Comparison of ENCODE assay signal across 18 cellular contexts in the genomic region with DNA sequence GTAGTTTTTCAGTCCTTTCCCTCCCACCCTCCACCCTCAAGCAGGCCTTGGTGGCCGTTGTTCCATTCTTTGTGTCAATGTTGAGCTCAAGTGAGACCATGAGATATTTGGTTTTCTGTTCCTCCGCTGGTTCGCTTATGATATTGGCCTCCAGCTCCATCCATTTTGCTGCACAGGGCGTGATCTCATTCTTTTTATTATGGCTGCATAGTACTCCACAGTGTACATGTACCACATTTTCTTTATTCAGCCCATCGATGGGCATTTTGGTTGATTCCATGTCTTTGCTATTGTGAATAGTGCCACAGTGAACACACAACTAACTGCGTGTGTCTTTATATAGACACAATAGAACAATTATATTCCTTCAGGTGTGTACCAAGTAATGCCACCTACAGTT. TPM values are rescaled to one million over a fixed set of nuclear protein-coding genes. Genes with fewer than 3 reads are reported as not detected.
DNase-seq lines count a peak whose midpoint lies in the region; ATAC-seq and TF ChIP-seq lines count a peak whose summit lies in the region.
"Had no signal": no experiment of that assay in that cellular context is flagged by ENCODE, and none has a peak within 500 bp of the region (broad histone marks: within the 10 kb centered on the region; RNA-seq: fewer than 3 reads in every experiment).

No MANE protein-coding gene starts in this region.

- H3K9me3 ChIP-seq in neural progenitor cell (ENCODE audit: low read depth) (no peaks in the 10 kb centered on the region), transverse colon (no peaks in the 10 kb centered on the region), trophoblast cell (ENCODE audit: insufficient read depth, low read depth, low read length) (no peaks in the 10 kb centered on the region)
- H3K9me3 ChIP-seq: A549 had no signal

- H3K9me3 Mint-ChIP-seq in endothelial cell (ENCODE audit: unreplicated experiment) (no peaks in the 10 kb centered on the region), neural progenitor cell (no peaks in the 10 kb centered on the region)

- no peak overlapping the region for H2AK5ac ChIP-seq in trophoblast cell (ENCODE audit: low read length)

- peaks cover 19% of the 10 kb centered on the region for H3K4me1 Mint-ChIP-seq in endothelial cell (ENCODE audit: unreplicated experiment)
- peaks cover 47% of the 10 kb centered on the region for H3K4me1 Mint-ChIP-seq in neural progenitor cell
- H3K4me1 Mint-ChIP-seq: CD4-positive, alpha-beta memory T cell had no signal

- DNase-seq in endothelial cell (ENCODE audit: low spot score) = no peak
- DNase-seq in neural progenitor cell (ENCODE audit: low spot score) = no peak
- no peak for DNase-seq in transverse colon
- DNase-seq in NCI-H2081 (lab: John Stamatoyannopoulos, UW) = no peak
- DNase-seq in trophoblast cell = no peak
- DNase-seq: 8988T; ACHN; C1 segment of cervical spinal cord; Calu3; CD4-positive, alpha-beta memory T cell; DMS53; GF-D8; GM23248; H7; HCEC 1CT had no signal

- no peak overlapping the region for H3K18ac ChIP-seq in trophoblast cell (ENCODE audit: low read length)

- H3K79me2 ChIP-seq in neural progenitor cell (ENCODE audit: low read depth) (peaks cover 100% of the 10 kb centered on the region), trophoblast cell (ENCODE audit: control insufficient read depth, insufficient read depth, low read length, poor library complexity) (peaks cover 7% of the 10 kb centered on the region)

- H3K4me2 ChIP-seq in neural progenitor cell (no peak overlapping the region), trophoblast cell (ENCODE audit: low read length) (no peak overlapping the region)
- H3K4me2 ChIP-seq: A549 had no signal

- TF ChIP-seq POLR2A in transverse colon (IDR thresholded peaks at IDR 0.05) = no peak

- no peak overlapping the region for H3K4me3 Mint-ChIP-seq in endothelial cell (ENCODE audit: unreplicated experiment)
- H3K4me3 Mint-ChIP-seq in neural progenitor cell = no peak overlapping the region
- H3K4me3 Mint-ChIP-seq: CD4-positive, alpha-beta memory T cell had no signal

- peaks cover 39% of the 10 kb centered on the region for H3K4me1 ChIP-seq in neural progenitor cell
- peaks cover 42 to 76% (median 55%) of the 10 kb centered on the region in 4 donors for H3K4me1 ChIP-seq in transverse colon
- H3K4me1 ChIP-seq in trophoblast cell (ENCODE audit: control insufficient read depth in 1 of 2, insufficient read depth in 2 of 2, low read length in 2 of 2) = peaks cover 8 to 20% of the 10 kb centered on the region in 2 experiments

- H3K36me3 ChIP-seq in neural progenitor cell (no peaks in the 10 kb centered on the region), transverse colon (no peaks in the 10 kb centered on the region), trophoblast cell (ENCODE audit: control insufficient read depth in 1 of 2, insufficient read depth in 2 of 2, low read length in 2 of 2) (no peaks in the 10 kb centered on the region)

- peaks cover 17% of the 10 kb centered on the region for H3F3A ChIP-seq in neural progenitor cell (ENCODE audit: low read depth)

- no peaks in the 10 kb centered on the region for H3K27me3 ChIP-seq in neural progenitor cell
- no peaks in the 10 kb centered on the region for H3K27me3 ChIP-seq in transverse colon
- no peaks in the 10 kb centered on the region for H3K27me3 ChIP-seq in trophoblast cell (ENCODE audit: insufficient read depth, low read length)

- H4K8ac ChIP-seq in trophoblast cell (ENCODE audit: low read depth, low read length) = no peak overlapping the region

- H3K14ac ChIP-seq in trophoblast cell (ENCODE audit: low read length) = no peak overlapping the region

- no peak overlapping the region for H2BK120ac ChIP-seq in trophoblast cell (ENCODE audit: insufficient read depth, low read length, poor library complexity)

- H3K23ac ChIP-seq in trophoblast cell (ENCODE audit: low read length) = no peak overlapping the region

- TF ChIP-seq EP300 in transverse colon (IDR thresholded peaks at IDR 0.05; ENCODE audit: low read depth) = no peak

- TF ChIP-seq CTCF in VCaP (conservative IDR thresholded peaks at IDR 0.05) (no peak), endothelial cell (IDR thresholded peaks at IDR 0.05; ENCODE audit: unreplicated experiment) (no peak), neural progenitor cell (IDR thresholded peaks at IDR 0.05) (no peak), transverse colon (IDR thresholded peaks at IDR 0.05) (no peak)

- no peak for ATAC-seq in HG02678 (IDR thresholded peaks at IDR 0.05; ENCODE audit: unreplicated experiment)
- ATAC-seq: A549 had no signal

- H4K91ac ChIP-seq in trophoblast cell (ENCODE audit: low read depth, low read length) = no peak overlapping the region

- H3K27me3 Mint-ChIP-seq in endothelial cell (ENCODE audit: unreplicated experiment) = peaks cover 3% of the 10 kb centered on the region
- H3K27me3 Mint-ChIP-seq in neural progenitor cell (ENCODE audit: insufficient read depth, low read depth) = no peaks in the 10 kb centered on the region

- peaks cover 64% of the 10 kb centered on the region for H4K20me1 ChIP-seq in neural progenitor cell (ENCODE audit: low read depth)

- H2BK5ac ChIP-seq in trophoblast cell (ENCODE audit: low read depth, low read length, poor library complexity) = no peak overlapping the region

- H3K4me3 ChIP-seq in neural progenitor cell (no peak overlapping the region), transverse colon (no peak overlapping the region), trophoblast cell (ENCODE audit: low read depth, low read length) (no peak overlapping the region)
- H3K4me3 ChIP-seq: A549, GM23248 had no signal

- H2AFZ ChIP-seq in neural progenitor cell (replicated peaks) (no peak overlapping the region), trophoblast cell (ENCODE audit: insufficient read depth, low read length, poor library complexity) (no peak overlapping the region)
- H2AFZ ChIP-seq: GM23248 had no signal

- H3K27ac ChIP-seq in VCaP (peak overlapping the region; percentile 88; the same call in 1 of the 2 replicates), neural progenitor cell (no peak overlapping the region), transverse colon (peak overlapping the region in 3 of 4 donors; percentile 30 to 92 (median 82)), trophoblast cell (ENCODE audit: low read depth, low read length) (no peak overlapping the region)
- H3K27ac ChIP-seq: GM23248 had no signal

- 89 to 92% methylated on average over 4 to 6 of the region's 6 CpGs for WGBS in transverse colon (ENCODE audit: low coverage in 1 of 2), 2 donors
- no CpG with 5 or more reads among the region's 6 CpGs for WGBS in trophoblast cell (ENCODE audit: extremely low coverage, insufficient coverage, insufficient read length)

- in situ Hi-C loops in transverse colon (cut with MboI; ENCODE audit: low pct_ligation_motif_present in 1 of 4, low pct_unique_long_range_greater_than_20kb in 1 of 4, low sequenced_read_pairs in 3 of 4) = no loop called here

- peaks cover 3% of the 10 kb centered on the region for H3K79me1 ChIP-seq in trophoblast cell (ENCODE audit: low read length)

- intact Hi-C loops in transverse colon (cut with DNase I; ENCODE audit: low total_unique reads) = no loop called here

- H3K27ac Mint-ChIP-seq in endothelial cell (ENCODE audit: unreplicated experiment) (peak overlapping the region; percentile 22), neural progenitor cell (peak overlapping the region; percentile 42)
- H3K27ac Mint-ChIP-seq: CD4-positive, alpha-beta memory T cell had no signal

- H3K36me3 Mint-ChIP-seq in endothelial cell (ENCODE audit: low read depth, unreplicated experiment) (no peaks in the 10 kb centered on the region), neural progenitor cell (peaks cover 4% of the 10 kb centered on the region)
- H3K36me3 Mint-ChIP-seq: CD4-positive, alpha-beta memory T cell had no signal

- no peak overlapping the region for H2BK12ac ChIP-seq in trophoblast cell (ENCODE audit: low read length)

- H4K12ac ChIP-seq in trophoblast cell (ENCODE audit: low read depth, low read length) = no peak overlapping the region

- H3K9ac ChIP-seq in neural progenitor cell (no peak overlapping the region), trophoblast cell (ENCODE audit: low read length) (no peak overlapping the region)
- H3K9ac ChIP-seq: GM23248 had no signal

- H3K4ac ChIP-seq in trophoblast cell (ENCODE audit: low read depth, low read length) = no peak overlapping the region

RNA-seq across cellular contexts. Expression of a gene that starts 14.1 kb away (rescaled TPM):
- total RNA-seq in endothelial cell (ENCODE audit: unreplicated experiment) (43.9 TPM), neural progenitor cell (ENCODE audit: low replicate concordance) (20.4 and 26.9 TPM in 2 replicates), transverse colon (10 to 100 TPM; 56.1 to 96.9 (median 71.2) TPM)
- 17.8 and 18.9 TPM in 2 replicates for polyA plus RNA-seq in trophoblast cell (2013)

Comparison
In these comparisons a context has a peak if more than half of its experiments do, and no peak if none do; other contexts are left out.
1. H3K27ac ChIP-seq: peak in VCaP (single experiment) and transverse colon (3 of 4); none in neural progenitor cell (single experiment) and trophoblast cell (single experiment).